ENCODE assay signal across 7 cellular contexts in genomic region chr3:51390186-51390585, GRCh38. TPM values are rescaled to one million over a fixed set of nuclear protein-coding genes. Genes with fewer than 3 reads are reported as not detected.
A peak's percentile ranks its signal among the peaks of the same experiment; 100 is the strongest.
DNase-seq lines count a peak whose midpoint lies in the region; ATAC-seq and TF ChIP-seq lines count a peak whose summit lies in the region.

No MANE protein-coding gene starts in this region.

- H3K27ac Mint-ChIP-seq in H9, result peak overlapping the region in 2 of 3 experiments; percentile 24 to 70; a peak in 2 of 7 replicates

- no peaks in the 10 kb centered on the region; the same call in 1 of the 2 replicates for H3K27me3 Mint-ChIP-seq in H9 (ENCODE audit: low read depth)

- peaks cover 31% of the 10 kb centered on the region for H3K79me2 ChIP-seq in H9 (ENCODE audit: insufficient read depth, low read length)

- no peak overlapping the region for H4K5ac ChIP-seq in H9 (ENCODE audit: insufficient read length, low read depth, low read length)

- H2BK20ac ChIP-seq in H9 (ENCODE audit: low read depth, low read length, poor library complexity, severe bottlenecking), result no peak overlapping the region

- H3K23me2 ChIP-seq in H9 (ENCODE audit: insufficient read length, low read depth, low read length, poor library complexity, severe bottlenecking), result peaks cover 8% of the 10 kb centered on the region

- no peak for ATAC-seq in GM18502 (IDR thresholded peaks at IDR 0.05; ENCODE audit: poor library complexity, unreplicated experiment)
- ATAC-seq in HG02973 (IDR thresholded peaks at IDR 0.05; ENCODE audit: unreplicated experiment), result no peak

- no peak overlapping the region for H3K23ac ChIP-seq in H9 (ENCODE audit: insufficient read length, low read depth, low read length)

- no peak overlapping the region for H2BK120ac ChIP-seq in H9 (ENCODE audit: low read depth, low read length, poor library complexity, severe bottlenecking)

- peak overlapping the region; percentile 40 for H3K4me2 ChIP-seq in H9 (ENCODE audit: insufficient read depth, insufficient read length, low read length)

- no peak for DNase-seq in H9
- DNase-seq in spleen, result no peak
- no peak for DNase-seq in DMS79 treated with DMSO at 0.1 percent for 48 hours (lab: John Stamatoyannopoulos, UW)

- H3K36me3 ChIP-seq in iPS-18a (ENCODE audit: control insufficient read depth, low read depth, low read length) (peaks cover 59% of the 10 kb centered on the region), spleen (peaks cover 0 to 74% (median 38%) of the 10 kb centered on the region in 6 donors)

- H2AK5ac ChIP-seq in H9 (ENCODE audit: insufficient read length, low read length), result no peak overlapping the region

- no peak overlapping the region for H2BK5ac ChIP-seq in H9 (ENCODE audit: insufficient read length, low read length)

- intact Hi-C loops in spleen (cut with DNase I; ENCODE audit: low total_unique reads), result no loop called here

- peak overlapping the region; percentile 53 to 74; a peak in 4 of 5 replicates for H3K4me3 Mint-ChIP-seq in H9

- peaks cover 59 to 82% (median 78%) of the 10 kb centered on the region in 3 experiments for H3K36me3 Mint-ChIP-seq in H9 (ENCODE audit: insufficient read depth in 1 of 3, low read depth in 3 of 3)

- no peak overlapping the region for H2AFZ ChIP-seq in H9 (ENCODE audit: low read length)

- no peak overlapping the region for H3K14ac ChIP-seq in H9 (ENCODE audit: insufficient read depth, low read length)

- H3K9me3 ChIP-seq in H9 (ENCODE audit: control insufficient read depth, low read depth, low read length) (no peaks in the 10 kb centered on the region), iPS-18a (ENCODE audit: control insufficient read depth, low read depth, low read length) (no peaks in the 10 kb centered on the region), spleen (no peaks in the 10 kb centered on the region)

- H3K18ac ChIP-seq in H9 (ENCODE audit: insufficient read length, low read depth, low read length), result no peak overlapping the region

- H3K9ac ChIP-seq in H9 (ENCODE audit: extremely low read depth, insufficient read length, low read length) (no peak overlapping the region), iPS-18a (ENCODE audit: low read length) (no peak overlapping the region)

- no peak overlapping the region for H3K56ac ChIP-seq in H9 (ENCODE audit: insufficient read length, low read depth, low read length)

- H3K27me3 ChIP-seq in H9 (ENCODE audit: insufficient read depth, low read length) (no peaks in the 10 kb centered on the region), iPS-18a (ENCODE audit: control insufficient read depth, insufficient read depth, low read length) (no peaks in the 10 kb centered on the region), spleen (replicated peaks in 1 of 7) (no peaks in the 10 kb centered on the region)

- no peak overlapping the region for H3T11ph ChIP-seq in H9 (ENCODE audit: low read length)

- no peak overlapping the region for H2BK12ac ChIP-seq in H9 (ENCODE audit: insufficient read length, low read depth, low read length)

- TF ChIP-seq CTCF in H9 (conservative IDR thresholded peaks at IDR 0.05) (no peak), VCaP (conservative IDR thresholded peaks at IDR 0.05) (no peak), spleen (IDR thresholded peaks at IDR 0.05 in 8 of 11, conservative IDR thresholded peaks at IDR 0.05 in 3 of 11) (no peak)

- H3K79me1 ChIP-seq in H9 (ENCODE audit: insufficient read depth, low read depth, low read length, poor library complexity, severe bottlenecking), result peaks cover 13% of the 10 kb centered on the region

- H4K8ac ChIP-seq in H9 (replicated peaks; ENCODE audit: insufficient read length, low read depth, low read length), result no peak overlapping the region

- no peak overlapping the region for H4K91ac ChIP-seq in H9 (ENCODE audit: insufficient read length, low read depth, low read length)

- H3K27ac ChIP-seq in H9 (ENCODE audit: insufficient read length, low read depth, low read length) (no peak overlapping the region), VCaP (peak overlapping the region; percentile 94), iPS-18a (ENCODE audit: low read length) (no peak overlapping the region), spleen (peak overlapping the region in 6 of 8 donors; percentile 80 to 94 (median 93))

- peaks cover 47 to 62% of the 10 kb centered on the region in 2 experiments for H3K4me1 Mint-ChIP-seq in H9

- H3K4me3 ChIP-seq in iPS-18a (ENCODE audit: low read length) (peak overlapping the region; percentile 45), spleen (peak overlapping the region in 5 of 8 donors; percentile 59 to 90 (median 76))

- H3K4ac ChIP-seq in H9 (ENCODE audit: low read depth, low read length), result no peak overlapping the region

- no peaks in the 10 kb centered on the region for H4K20me1 ChIP-seq in H9 (ENCODE audit: control insufficient read depth, insufficient read depth, insufficient read length)

- WGBS in H9 (ENCODE audit: extremely low coverage, insufficient read length, low lambda C conversion rate), result no CpG with 5 or more reads among the region's 7 CpGs
- 84 to 87% (median 84%) methylated on average over 7 of the region's 7 CpGs for WGBS in spleen, 5 donors

- TF ChIP-seq POLR2A in spleen (IDR thresholded peaks at IDR 0.05), result no peak

- H3K4me1 ChIP-seq in H9 (ENCODE audit: insufficient read depth, low read length) (0 out of 2 replicates have a peak, but pooled peaks cover 6% of the 10 kb centered on the region), iPS-18a (ENCODE audit: control insufficient read depth, low read depth, low read length) (peaks cover 14% of the 10 kb centered on the region), spleen (peaks cover 44 to 93% (median 88%) of the 10 kb centered on the region in 6 donors)

- H2BK15ac ChIP-seq in H9 (ENCODE audit: low read depth, low read length), result no peak overlapping the region

- peaks cover 8 to 9% of the 10 kb centered on the region in 2 experiments; a peak in 4 of 5 replicates for H3K9me3 Mint-ChIP-seq in H9

RNA-seq across cellular contexts. Expression of gene RBM15B, which starts 0.9 kb away (rescaled TPM):
- total RNA-seq in H9 (2021) (61.1 and 61.9 TPM in 2 replicates), spleen (10 to 100 TPM; 19.7 to 34.6 (median 29.0) TPM)
- 10 to 100 TPM in 1 of 3 donors, 1 to 10 TPM in 2; 6.4 to 10.7 (median 7.4) TPM for polyA plus RNA-seq in spleen

RNA-seq across cellular contexts. Expression of gene MANF, which starts 5.1 kb away (rescaled TPM):
- total RNA-seq in H9 (2021), result 145 and 148 TPM in 2 replicates
- 10 to 100 TPM; 32.0 to 85.8 (median 51.0) TPM for total RNA-seq in spleen
- polyA plus RNA-seq in spleen, result 10 to 100 TPM; 31.8 to 46.7 (median 38.0) TPM

Comparison
In these comparisons a context has a peak if more than half of its experiments do, and no peak if none do; other contexts are left out.
1. H3K27ac ChIP-seq: peak in VCaP (single experiment) and spleen (6 of 8); none in H9 (single experiment) and iPS-18a (single experiment).